ENCODE assay signal across 1 cellular context in the genomic region with DNA sequence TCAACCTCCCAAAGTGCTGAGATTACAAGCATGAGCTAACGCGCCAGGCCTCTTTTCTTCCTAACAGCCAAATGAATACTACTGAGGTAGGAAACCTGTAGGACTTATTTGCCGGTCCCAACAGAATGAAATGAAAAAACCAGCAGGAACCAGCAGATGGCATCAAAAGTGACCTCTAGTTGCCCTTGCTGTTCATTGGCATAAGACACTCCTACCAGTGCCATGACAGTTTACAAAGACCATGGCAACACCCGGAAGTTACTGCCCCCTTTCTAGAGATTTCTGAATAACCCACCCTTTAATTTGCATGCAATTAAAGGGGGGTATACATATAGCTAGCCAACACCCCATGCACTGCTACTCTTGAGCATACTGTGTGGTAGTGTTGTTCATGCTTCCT.
TF ChIP-seq lines count a peak whose summit lies in the region.

No MANE protein-coding gene starts in this region.

TF ChIP-seq in GM23338, 12 proteins besides CTCF, POLR2A, EP300 and RAD21 (continued from another document):
- TF ChIP-seq ZNF462 (CRISPR knock-in tag; IDR thresholded peaks at IDR 0.05): no peak
- TF ChIP-seq REST (IDR thresholded peaks at IDR 0.05; ENCODE audit: unreplicated experiment): no peak
- no peak for TF ChIP-seq EZH2 (IDR thresholded peaks at IDR 0.05; ENCODE audit: low read depth, unreplicated experiment)
- no peak for TF ChIP-seq POLR2AphosphoS5 (IDR thresholded peaks at IDR 0.05; ENCODE audit: low read depth)
- no peak for TF ChIP-seq EZH2phosphoT487 (IDR thresholded peaks at IDR 0.05; ENCODE audit: unreplicated experiment)
- TF ChIP-seq NANOG (IDR thresholded peaks at IDR 0.05; ENCODE audit: borderline replicate concordance): no peak
- TF ChIP-seq ZNF331 (CRISPR knock-in tag; IDR thresholded peaks at IDR 0.05; ENCODE audit: low read depth): no peak
TF ChIP-seq in GM23338: peak in this region for 0.
